ENCODE assay signal across 22 cellular contexts in genomic region chr16:14011006-14011405, GRCh38.
A peak's percentile ranks its signal among the peaks of the same experiment; 100 is the strongest.
DNase-seq lines count a peak whose midpoint lies in the region; FAIRE-seq lines count a peak whose summit lies in the region.
"Had no signal": no experiment of that assay in that cellular context is flagged by ENCODE, and none has a peak within 500 bp of the region (broad histone marks: within the 10 kb centered on the region; RNA-seq: fewer than 3 reads in every experiment).

No MANE protein-coding gene starts in this region.

- in situ Hi-C loops in Caki2 (cut with HindIII; ENCODE audit: low pct_unique_long_range_greater_than_20kb, low sequenced_read_pairs): no loop called here

- peak; percentile 34 for DNase-seq in Caki2 (ENCODE audit: low read depth)
- DNase-seq in LHCN-M2 (ENCODE audit: low read depth): peak; percentile 42
- DNase-seq in kidney tubule cell (ENCODE audit: low spot score): peak; percentile 54
- DNase-seq in renal cortical epithelial cell (ENCODE audit: low read depth): peak; percentile 65
- no peak for DNase-seq in SKM-1 (lab: John Stamatoyannopoulos, UW; ENCODE audit: unreplicated experiment)
- no peak for DNase-seq in frontal cortex (ENCODE audit: low spot score in 2 of 2)
- no peak for DNase-seq in NCI-H774 (lab: John Stamatoyannopoulos, UW)
- DNase-seq: Caco-2; CD4-positive, alpha-beta memory T cell; HFFc6; KG1; NCI-H1105; NCI-H146; NCI-H2029; NCI-H226; NCI-H510A treated with DMSO at 0.1 percent for 48 hours; NCI-H748 treated with DMSO at 0.1 percent for 48 hours; NK-92 treated with Interleukin-12 subunit alpha and Interleukin-12 subunit beta, amount 100 ng/mL, for 24 hours; SIG-M5; SK-N-SH had no signal

- no peak for FAIRE-seq in frontal cortex (lab: Jason Lieb, UNC)
- FAIRE-seq: GM12878, H54 had no signal

Comparison
In these comparisons a context has a peak if more than half of its experiments do, and no peak if none do; other contexts are left out.
1. DNase-seq: peak in Caki2 (single experiment), LHCN-M2 (single experiment), kidney tubule cell (single experiment) and renal cortical epithelial cell (single experiment); none in SKM-1 (single experiment), frontal cortex (0 of 2) and NCI-H774 (single experiment).